In genomic region chr11:2929511-2929879, GRCh38 we compare ENCODE assay signal across 8 cellular contexts. TPM values are rescaled to one million over a fixed set of nuclear protein-coding genes. Genes with fewer than 3 reads are reported as not detected.
A peak's percentile ranks its signal among the peaks of the same experiment; 100 is the strongest.
DNase-seq lines count a peak whose midpoint lies in the region; ATAC-seq and TF ChIP-seq lines count a peak whose summit lies in the region.

No MANE protein-coding gene starts in this region.

- H3K27ac ChIP-seq in SK-N-MC, result no peak overlapping the region
- H3K27ac ChIP-seq in tibial nerve, result peak overlapping the region in 3 of 4 donors; percentile 3 to 81 (median 79)

- H3K27me3 ChIP-seq in tibial nerve, result peaks cover 0 to 15% of the 10 kb centered on the region in 2 donors

- DNase-seq in GM20000 (ENCODE audit: low spot score), result peak; percentile 83
- DNase-seq in SK-N-MC (ENCODE audit: low read depth, low spot score), result no peak
- DNase-seq in choroid plexus epithelial cell (ENCODE audit: low read depth), result peak; percentile 82
- peak; percentile 42 to 79 for DNase-seq in lung microvascular endothelial cell (ENCODE audit: low read depth in 2 of 2)
- DNase-seq in tibial nerve (ENCODE audit: low spot score in 2 of 2), result no peak
- DNase-seq in G401 (ENCODE audit: low spot score), result no peak

- TF ChIP-seq CTCF in GM20000 (IDR thresholded peaks at IDR 0.05; ENCODE audit: extremely low read depth, missing control alignments), result no peak
- no peak for TF ChIP-seq CTCF in choroid plexus epithelial cell (conservative IDR thresholded peaks at IDR 0.05; ENCODE audit: low read depth, low read length)
- TF ChIP-seq CTCF in tibial nerve (IDR thresholded peaks at IDR 0.05), result no peak

- no peaks in the 10 kb centered on the region for H3K9me3 ChIP-seq in SK-N-MC (ENCODE audit: low read depth, low read length)
- H3K9me3 ChIP-seq in tibial nerve, result no peaks in the 10 kb centered on the region

- in situ Hi-C loops in G401 (cut with HindIII; ENCODE audit: low sequenced_read_pairs), result no loop called here

- peak overlapping the region; percentile 63 for H3K4me3 ChIP-seq in SK-N-MC
- H3K4me3 ChIP-seq in choroid plexus epithelial cell (ENCODE audit: low read depth, low read length), result peak overlapping the region; percentile 81
- peak overlapping the region; percentile 37 to 57 (median 44) for H3K4me3 ChIP-seq in tibial nerve

- H3K36me3 ChIP-seq in SK-N-MC (ENCODE audit: insufficient read depth, low read length) (no peaks in the 10 kb centered on the region), tibial nerve (no peaks in the 10 kb centered on the region)

- no peak for ATAC-seq in HG03378 (IDR thresholded peaks at IDR 0.05; ENCODE audit: unreplicated experiment)
- no peak for ATAC-seq in GM21717 (IDR thresholded peaks at IDR 0.05; ENCODE audit: unreplicated experiment)

- 8% methylated on average over 4 of the region's 46 CpGs; no CpG with 5 or more reads in 1 of the 2 donors for WGBS in tibial nerve, 2 donors

- no peak for TF ChIP-seq EP300 in tibial nerve (IDR thresholded peaks at IDR 0.05)

- H3K4me1 ChIP-seq in tibial nerve, result peaks cover 0 to 35% (median 23%) of the 10 kb centered on the region in 4 donors

- TF ChIP-seq POLR2A in tibial nerve (IDR thresholded peaks at IDR 0.05), result no peak

- no peak overlapping the region for H3K9ac ChIP-seq in SK-N-MC (ENCODE audit: insufficient read length)

RNA-seq across cellular contexts. Expression of gene PHLDA2, which starts 0.3 kb away (rescaled TPM):
- total RNA-seq in lung microvascular endothelial cell, result 0.40 and 1.7 TPM in 2 replicates
- total RNA-seq in tibial nerve, result 1 to 10 TPM; 3.3 to 6.1 (median 5.1) TPM
- total RNA-seq in G401 (2014; rRNA removed; shearing (Covaris generic)), result 2.2 and 3.1 TPM in 2 replicates

RNA-seq across cellular contexts. Expression of gene CDKN1C, which starts 43.9 kb away (rescaled TPM):
- total RNA-seq in lung microvascular endothelial cell, result 18.7 and 119 TPM in 2 replicates
- 100 to 1,000 TPM; 128 to 330 (median 260) TPM for total RNA-seq in tibial nerve
- 14.0 and 15.6 TPM in 2 replicates for total RNA-seq in G401 (2014; rRNA removed; shearing (Covaris generic))

Comparison
In these comparisons a context has a peak if more than half of its experiments do, and no peak if none do; other contexts are left out.
1. DNase-seq: peak in GM20000 (single experiment), choroid plexus epithelial cell (single experiment) and lung microvascular endothelial cell (2 of 2); none in SK-N-MC (single experiment), tibial nerve (0 of 2) and G401 (single experiment).
2. Peak in every context shown above with its lines, with median percentiles within 50 percentile points of each other: H3K4me3 ChIP-seq.